ENCODE assay signal across 9 cellular contexts in genomic region chr5:67181648-67182218, GRCh38. TPM values are rescaled to one million over a fixed set of nuclear protein-coding genes. Genes with fewer than 3 reads are reported as not detected.
DNase-seq lines count a peak whose midpoint lies in the region; ATAC-seq and TF ChIP-seq lines count a peak whose summit lies in the region.
"Had no signal": no experiment of that assay in that cellular context is flagged by ENCODE, and none has a peak within 500 bp of the region (broad histone marks: within the 10 kb centered on the region; RNA-seq: fewer than 3 reads in every experiment).

No MANE protein-coding gene starts in this region.

- H3K27me3 ChIP-seq in HUES64 (ENCODE audit: insufficient read depth, low read length), result no peaks in the 10 kb centered on the region
- H3K27me3 ChIP-seq in heart right ventricle, result no peaks in the 10 kb centered on the region
- H3K27me3 ChIP-seq in skeletal muscle satellite cell (ENCODE audit: control insufficient read depth, insufficient read depth, low read length), result no peaks in the 10 kb centered on the region
- no peaks in the 10 kb centered on the region for H3K27me3 ChIP-seq in WERI-Rb-1 (ENCODE audit: insufficient read depth, low read depth, severe bottlenecking)
- no peaks in the 10 kb centered on the region for H3K27me3 ChIP-seq in foreskin keratinocyte
- H3K27me3 ChIP-seq in ovary, result no peaks in the 10 kb centered on the region

- WGBS in HUES64, result 38% methylated on average over 5 of the region's 5 CpGs
- WGBS in heart right ventricle, 2 donors, result 76 to 77% methylated on average over 5 of the region's 5 CpGs
- WGBS in ovary, 3 donors, result 50 to 57% (median 56%) methylated on average over 5 of the region's 5 CpGs

- H3K4me1 ChIP-seq in HUES64 (ENCODE audit: insufficient read depth, low read length), result peaks cover 21% of the 10 kb centered on the region
- peaks cover 0 to 41% (median 6%) of the 10 kb centered on the region in 9 donors for H3K4me1 ChIP-seq in heart right ventricle
- H3K4me1 ChIP-seq in skeletal muscle satellite cell (ENCODE audit: control insufficient read depth, insufficient read depth, low read length), result peaks cover 15% of the 10 kb centered on the region
- H3K4me1 ChIP-seq in foreskin keratinocyte, result no peaks in the 10 kb centered on the region
- H3K4me1 ChIP-seq in ovary (ENCODE audit: insufficient read depth), result no peaks in the 10 kb centered on the region

- TF ChIP-seq CTCF in heart right ventricle (IDR thresholded peaks at IDR 0.05), result no peak
- no peak for TF ChIP-seq CTCF in WERI-Rb-1 (IDR thresholded peaks at IDR 0.05; ENCODE audit: low read depth, low read length)
- TF ChIP-seq CTCF in foreskin keratinocyte (conservative IDR thresholded peaks at IDR 0.05), result no peak
- no peak for TF ChIP-seq CTCF in ovary (IDR thresholded peaks at IDR 0.05)

- DNase-seq in T-cell (peak in 1 of 34 experiments; percentile 36), heart right ventricle (no peak), WERI-Rb-1 (no peak), NAMALWA (ENCODE audit: low spot score) (no peak), foreskin keratinocyte (no peak), ovary (no peak)

- peaks cover 0 to 15% (median 10%) of the 10 kb centered on the region in 3 donors for H3K9me3 Mint-ChIP-seq in T-cell

- CTCF ChIA-PET in T-cell (lab: Charles Lee), result interaction anchor here in 1 of 2 donors (0.6 kb wide), 1 partner anchor 31 kb away, joined by 3 read pairs; no protein-coding TSS in a partner anchor

- peak overlapping the region in 2 of 3 donors; percentile 26 to 64 for H3K4me3 Mint-ChIP-seq in T-cell

- ATAC-seq in T-cell (replicated peaks in 1 of 4) (peak; percentile 55 to 76 (median 70)), heart right ventricle (peak in 7 of 8 donors; percentile 19 to 54 (median 25)), foreskin keratinocyte (no peak)

- H3K4me2 ChIP-seq in skeletal muscle satellite cell (ENCODE audit: low read length), result peak overlapping the region; percentile 57

- H3K36me3 ChIP-seq in HUES64 (ENCODE audit: insufficient read depth, low read length) (no peaks in the 10 kb centered on the region), heart right ventricle (no peaks in the 10 kb centered on the region), skeletal muscle satellite cell (ENCODE audit: insufficient read depth, low read length) (no peaks in the 10 kb centered on the region), WERI-Rb-1 (no peaks in the 10 kb centered on the region), ovary (no peaks in the 10 kb centered on the region)

- TF ChIP-seq EP300 in ovary (IDR thresholded peaks at IDR 0.05), result no peak

- no peaks in the 10 kb centered on the region for H3K27me3 Mint-ChIP-seq in T-cell

- no peak for TF ChIP-seq POLR2A in ovary (IDR thresholded peaks at IDR 0.05)

- H3K4me3 ChIP-seq in HUES64 (ENCODE audit: low read length) (no peak overlapping the region), heart right ventricle (no peak overlapping the region), skeletal muscle satellite cell (ENCODE audit: low read length) (no peak overlapping the region), WERI-Rb-1 (ENCODE audit: low read depth, low read length) (no peak overlapping the region), ovary (no peak overlapping the region)

- H3K4me1 Mint-ChIP-seq in T-cell, result peaks cover 34 to 72% (median 67%) of the 10 kb centered on the region in 3 donors

- H3K36me3 Mint-ChIP-seq in T-cell, result peaks cover 14% of the 10 kb centered on the region

- POLR2A ChIA-PET in T-cell (lab: Charles Lee), result interaction anchor here in 1 of 2 donors (0.6 kb wide), 1 partner anchor 21 kb away, joined by 3 read pairs; no protein-coding TSS in a partner anchor

- intact Hi-C loops in heart right ventricle (cut with DNase I), result no loop called here
- intact Hi-C loops in ovary (cut with DNase I), result loop anchor here in 1 of 4 donors (5.0 kb wide), 1 partner anchor 1481 kb away; no protein-coding TSS in a partner anchor

- peak overlapping the region; percentile 23 to 92 for H3K27ac Mint-ChIP-seq in T-cell

- H3K9me3 ChIP-seq in HUES64 (ENCODE audit: insufficient read depth, low read depth, low read length) (peaks cover 8% of the 10 kb centered on the region; the same call in 1 of the 2 replicates), heart right ventricle (peaks cover 0 to 14% (median 0%) of the 10 kb centered on the region in 11 donors), skeletal muscle satellite cell (replicated peaks; ENCODE audit: low read length) (no peaks in the 10 kb centered on the region), WERI-Rb-1 (ENCODE audit: severe bottlenecking) (no peaks in the 10 kb centered on the region), ovary (no peaks in the 10 kb centered on the region)

- peak overlapping the region; percentile 88; the same call in 1 of the 2 replicates for H3K27ac ChIP-seq in HUES64 (ENCODE audit: low read depth, low read length)
- peak overlapping the region in 6 of 10 donors; percentile 2 to 86 (median 44) for H3K27ac ChIP-seq in heart right ventricle
- no peak overlapping the region for H3K27ac ChIP-seq in WERI-Rb-1
- H3K27ac ChIP-seq in foreskin keratinocyte, result no peak overlapping the region
- peak overlapping the region in 1 of 2 donors; percentile 13 for H3K27ac ChIP-seq in ovary

- H3K9ac ChIP-seq in HUES64 (ENCODE audit: low read depth, low read length) (no peak overlapping the region), skeletal muscle satellite cell (ENCODE audit: low read depth, low read length) (peak overlapping the region; percentile 20)

RNA-seq across cellular contexts. Expression of gene CD180, which starts 14.9 kb away (rescaled TPM):
- not detected for polyA plus RNA-seq in HUES64 (2013, experiment 1 of 2)
- polyA plus RNA-seq in HUES64 (2013, experiment 2 of 2), result not detected
- total RNA-seq in T-cell (1 to 10 TPM in 2 of 5 donors, under 1 TPM in 3; 0.16 to 1.3 (median 0.73) TPM), heart right ventricle (1 to 10 TPM in 2 of 10 donors, under 1 TPM in 7, not detected in 1; 0.12 to 3.3 (median 0.17) TPM), foreskin keratinocyte (not detected in 2 replicates), ovary (1 to 10 TPM in 1 of 7 donors, under 1 TPM in 6; 0.15 to 1.0 (median 0.30) TPM)
- polyA plus RNA-seq in heart right ventricle (under 1 TPM; 0.14 to 0.15 TPM), foreskin keratinocyte (not detected in 2 replicates), ovary (1 to 10 TPM in 1 of 2 donors, under 1 TPM in 1; 0.17 to 2.9 TPM)
- total RNA-seq in skeletal muscle satellite cell (2012; rRNA removed), result not detected in 2 replicates
- total RNA-seq: pulmonary artery endothelial cell had no signal

Comparison
In these comparisons a context has a peak if more than half of its experiments do, and no peak if none do; other contexts are left out.
1. H3K27ac ChIP-seq: peak in HUES64 (single experiment) and heart right ventricle (6 of 10); none in WERI-Rb-1 (single experiment) and foreskin keratinocyte (single experiment).